ENCODE assay signal across 1 cellular context in the genomic region with DNA sequence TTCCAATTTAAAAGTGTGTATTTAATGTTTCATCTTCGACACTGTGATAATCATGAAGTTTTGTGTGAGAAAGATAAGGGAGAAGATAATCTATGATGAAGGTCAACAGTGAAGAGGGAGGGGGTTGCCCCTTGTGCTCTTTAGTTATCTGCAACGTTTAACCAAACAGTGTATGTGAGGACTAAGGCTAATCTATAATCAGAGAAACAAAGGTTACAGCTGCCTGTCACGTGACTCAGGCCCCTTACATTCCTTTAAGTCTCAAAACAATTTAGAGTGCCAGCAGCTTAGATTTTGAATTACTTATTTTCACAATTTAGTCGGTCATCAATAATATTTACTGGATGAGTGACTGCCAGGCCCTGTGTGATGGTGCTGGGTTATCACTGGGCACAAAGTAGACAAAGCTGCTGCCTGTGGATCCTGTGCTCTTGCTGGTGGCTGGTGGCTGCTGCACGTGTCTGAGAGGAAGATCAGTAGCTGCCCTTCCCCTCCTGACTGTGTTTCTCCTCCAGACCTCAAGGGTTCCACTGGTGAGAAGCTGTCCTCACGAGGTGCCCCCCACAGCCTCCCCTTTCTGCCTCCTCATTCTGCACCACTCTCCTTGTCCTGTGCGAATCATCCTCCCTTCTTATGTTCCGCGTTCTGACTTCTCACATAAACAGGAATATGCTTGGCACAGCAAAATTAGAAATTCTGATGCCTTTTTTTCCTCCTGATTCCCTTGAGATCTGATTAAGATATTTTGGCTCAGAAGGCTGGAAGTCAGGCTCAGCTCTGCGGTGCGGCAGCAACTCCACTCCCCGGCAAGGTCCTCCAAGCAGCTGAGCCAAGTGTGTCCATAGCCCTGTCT.
TF ChIP-seq lines count a peak whose summit lies in the region.

No MANE protein-coding gene starts in this region.

TF ChIP-seq in HepG2, 621 proteins besides CTCF, POLR2A, EP300 and RAD21 (continued from another document and continues in another):
- TF ChIP-seq, protein P1, sequence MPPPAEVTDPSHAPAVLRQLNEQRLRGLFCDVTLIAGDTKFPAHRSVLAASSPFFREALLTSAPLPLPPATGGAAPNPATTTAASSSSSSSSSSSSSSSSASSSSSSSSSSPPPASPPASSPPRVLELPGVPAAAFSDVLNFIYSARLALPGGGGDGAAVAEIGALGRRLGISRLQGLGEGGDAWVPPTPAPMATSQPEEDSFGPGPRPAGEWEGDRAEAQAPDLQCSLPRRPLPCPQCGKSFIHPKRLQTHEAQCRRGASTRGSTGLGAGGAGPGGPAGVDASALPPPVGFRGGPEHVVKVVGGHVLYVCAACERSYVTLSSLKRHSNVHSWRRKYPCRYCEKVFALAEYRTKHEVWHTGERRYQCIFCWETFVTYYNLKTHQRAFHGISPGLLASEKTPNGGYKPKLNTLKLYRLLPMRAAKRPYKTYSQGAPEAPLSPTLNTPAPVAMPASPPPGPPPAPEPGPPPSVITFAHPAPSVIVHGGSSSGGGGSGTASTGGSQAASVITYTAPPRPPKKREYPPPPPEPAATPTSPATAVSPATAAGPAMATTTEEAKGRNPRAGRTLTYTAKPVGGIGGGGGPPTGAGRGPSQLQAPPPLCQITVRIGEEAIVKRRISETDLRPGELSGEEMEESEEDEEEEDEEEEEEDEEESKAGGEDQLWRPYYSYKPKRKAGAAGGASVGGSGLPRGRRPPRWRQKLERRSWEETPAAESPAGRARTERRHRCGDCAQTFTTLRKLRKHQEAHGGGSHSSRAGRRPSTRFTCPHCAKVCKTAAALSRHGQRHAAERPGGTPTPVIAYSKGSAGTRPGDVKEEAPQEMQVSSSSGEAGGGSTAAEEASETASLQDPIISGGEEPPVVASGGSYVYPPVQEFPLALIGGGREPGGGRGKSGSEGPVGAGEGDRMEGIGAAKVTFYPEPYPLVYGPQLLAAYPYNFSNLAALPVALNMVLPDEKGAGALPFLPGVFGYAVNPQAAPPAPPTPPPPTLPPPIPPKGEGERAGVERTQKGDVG (CRISPR knock-in tag; IDR thresholded peaks at IDR 0.05; ENCODE audit: borderline replicate concordance), result peak; percentile 76; the same call in 1 of the 2 replicates
- TF ChIP-seq KDM4B (CRISPR knock-in tag; IDR thresholded peaks at IDR 0.05), result no peak
- TF ChIP-seq U2AF1 (optimal IDR thresholded peaks at IDR 0.05; ENCODE audit: low read depth, low read length), result no peak
- TF ChIP-seq, protein P2, sequence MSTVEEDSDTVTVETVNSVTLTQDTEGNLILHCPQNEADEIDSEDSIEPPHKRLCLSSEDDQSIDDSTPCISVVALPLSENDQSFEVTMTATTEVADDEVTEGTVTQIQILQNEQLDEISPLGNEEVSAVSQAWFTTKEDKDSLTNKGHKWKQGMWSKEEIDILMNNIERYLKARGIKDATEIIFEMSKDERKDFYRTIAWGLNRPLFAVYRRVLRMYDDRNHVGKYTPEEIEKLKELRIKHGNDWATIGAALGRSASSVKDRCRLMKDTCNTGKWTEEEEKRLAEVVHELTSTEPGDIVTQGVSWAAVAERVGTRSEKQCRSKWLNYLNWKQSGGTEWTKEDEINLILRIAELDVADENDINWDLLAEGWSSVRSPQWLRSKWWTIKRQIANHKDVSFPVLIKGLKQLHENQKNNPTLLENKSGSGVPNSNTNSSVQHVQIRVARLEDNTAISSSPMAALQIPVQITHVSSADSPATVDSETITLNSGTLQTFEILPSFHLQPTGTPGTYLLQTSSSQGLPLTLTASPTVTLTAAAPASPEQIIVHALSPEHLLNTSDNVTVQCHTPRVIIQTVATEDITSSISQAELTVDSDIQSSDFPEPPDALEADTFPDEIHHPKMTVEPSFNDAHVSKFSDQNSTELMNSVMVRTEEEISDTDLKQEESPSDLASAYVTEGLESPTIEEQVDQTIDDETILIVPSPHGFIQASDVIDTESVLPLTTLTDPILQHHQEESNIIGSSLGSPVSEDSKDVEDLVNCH (CRISPR knock-in tag; IDR thresholded peaks at IDR 0.05), result no peak
- no peak for TF ChIP-seq TAF15 (IDR thresholded peaks at IDR 0.05; ENCODE audit: low read depth, low read length, poor library complexity, severe bottlenecking)
- TF ChIP-seq, protein P3, sequence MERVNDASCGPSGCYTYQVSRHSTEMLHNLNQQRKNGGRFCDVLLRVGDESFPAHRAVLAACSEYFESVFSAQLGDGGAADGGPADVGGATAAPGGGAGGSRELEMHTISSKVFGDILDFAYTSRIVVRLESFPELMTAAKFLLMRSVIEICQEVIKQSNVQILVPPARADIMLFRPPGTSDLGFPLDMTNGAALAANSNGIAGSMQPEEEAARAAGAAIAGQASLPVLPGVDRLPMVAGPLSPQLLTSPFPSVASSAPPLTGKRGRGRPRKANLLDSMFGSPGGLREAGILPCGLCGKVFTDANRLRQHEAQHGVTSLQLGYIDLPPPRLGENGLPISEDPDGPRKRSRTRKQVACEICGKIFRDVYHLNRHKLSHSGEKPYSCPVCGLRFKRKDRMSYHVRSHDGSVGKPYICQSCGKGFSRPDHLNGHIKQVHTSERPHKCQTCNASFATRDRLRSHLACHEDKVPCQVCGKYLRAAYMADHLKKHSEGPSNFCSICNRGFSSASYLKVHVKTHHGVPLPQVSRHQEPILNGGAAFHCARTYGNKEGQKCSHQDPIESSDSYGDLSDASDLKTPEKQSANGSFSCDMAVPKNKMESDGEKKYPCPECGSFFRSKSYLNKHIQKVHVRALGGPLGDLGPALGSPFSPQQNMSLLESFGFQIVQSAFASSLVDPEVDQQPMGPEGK (CRISPR knock-in tag; IDR thresholded peaks at IDR 0.05), result peak; percentile 82
- TF ChIP-seq, protein P4, sequence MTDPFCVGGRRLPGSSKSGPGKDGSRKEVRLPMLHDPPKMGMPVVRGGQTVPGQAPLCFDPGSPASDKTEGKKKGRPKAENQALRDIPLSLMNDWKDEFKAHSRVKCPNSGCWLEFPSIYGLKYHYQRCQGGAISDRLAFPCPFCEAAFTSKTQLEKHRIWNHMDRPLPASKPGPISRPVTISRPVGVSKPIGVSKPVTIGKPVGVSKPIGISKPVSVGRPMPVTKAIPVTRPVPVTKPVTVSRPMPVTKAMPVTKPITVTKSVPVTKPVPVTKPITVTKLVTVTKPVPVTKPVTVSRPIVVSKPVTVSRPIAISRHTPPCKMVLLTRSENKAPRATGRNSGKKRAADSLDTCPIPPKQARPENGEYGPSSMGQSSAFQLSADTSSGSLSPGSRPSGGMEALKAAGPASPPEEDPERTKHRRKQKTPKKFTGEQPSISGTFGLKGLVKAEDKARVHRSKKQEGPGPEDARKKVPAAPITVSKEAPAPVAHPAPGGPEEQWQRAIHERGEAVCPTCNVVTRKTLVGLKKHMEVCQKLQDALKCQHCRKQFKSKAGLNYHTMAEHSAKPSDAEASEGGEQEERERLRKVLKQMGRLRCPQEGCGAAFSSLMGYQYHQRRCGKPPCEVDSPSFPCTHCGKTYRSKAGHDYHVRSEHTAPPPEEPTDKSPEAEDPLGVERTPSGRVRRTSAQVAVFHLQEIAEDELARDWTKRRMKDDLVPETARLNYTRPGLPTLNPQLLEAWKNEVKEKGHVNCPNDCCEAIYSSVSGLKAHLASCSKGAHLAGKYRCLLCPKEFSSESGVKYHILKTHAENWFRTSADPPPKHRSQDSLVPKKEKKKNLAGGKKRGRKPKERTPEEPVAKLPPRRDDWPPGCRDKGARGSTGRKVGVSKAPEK (CRISPR knock-in tag; IDR thresholded peaks at IDR 0.05; ENCODE audit: borderline replicate concordance), result 0 out of 2 replicates have a peak, but pooled peaks have one; percentile 18
- TF ChIP-seq MTA1 (CRISPR knock-in tag; IDR thresholded peaks at IDR 0.05; ENCODE audit: borderline replicate concordance), result peak; percentile 34; the same call in 1 of the 2 replicates
- no peak for TF ChIP-seq KDM5A (IDR thresholded peaks at IDR 0.05; ENCODE audit: borderline replicate concordance, low read length)
- TF ChIP-seq CBX1 (IDR thresholded peaks at IDR 0.05; ENCODE audit: low read depth), result no peak
- TF ChIP-seq NFIB (CRISPR knock-in tag; IDR thresholded peaks at IDR 0.05; ENCODE audit: borderline replicate concordance), result no peak
- no peak for TF ChIP-seq KAT7 (CRISPR knock-in tag; IDR thresholded peaks at IDR 0.05; ENCODE audit: borderline replicate concordance)
- peak; percentile 67; the same call in 1 of the 2 replicates for TF ChIP-seq KDM6A (CRISPR knock-in tag; IDR thresholded peaks at IDR 0.05; ENCODE audit: low read depth)
- no peak for TF ChIP-seq KMT2A (CRISPR knock-in tag; IDR thresholded peaks at IDR 0.05)
- TF ChIP-seq, protein P5, sequence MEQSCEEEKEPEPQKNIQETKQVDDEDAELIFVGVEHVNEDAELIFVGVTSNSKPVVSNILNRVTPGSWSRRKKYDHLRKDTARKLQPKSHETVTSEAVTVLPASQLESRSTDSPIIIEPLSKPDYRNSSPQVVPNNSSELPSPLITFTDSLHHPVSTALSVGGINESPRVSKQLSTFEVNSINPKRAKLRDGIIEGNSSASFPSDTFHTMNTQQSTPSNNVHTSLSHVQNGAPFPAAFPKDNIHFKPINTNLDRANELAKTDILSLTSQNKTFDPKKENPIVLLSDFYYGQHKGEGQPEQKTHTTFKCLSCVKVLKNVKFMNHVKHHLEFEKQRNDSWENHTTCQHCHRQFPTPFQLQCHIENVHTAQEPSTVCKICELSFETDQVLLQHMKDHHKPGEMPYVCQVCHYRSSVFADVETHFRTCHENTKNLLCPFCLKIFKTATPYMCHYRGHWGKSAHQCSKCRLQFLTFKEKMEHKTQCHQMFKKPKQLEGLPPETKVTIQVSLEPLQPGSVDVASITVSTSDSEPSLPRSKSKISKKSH (CRISPR knock-in tag; IDR thresholded peaks at IDR 0.05; ENCODE audit: borderline replicate concordance), result no peak
- TF ChIP-seq SCMH1 (CRISPR knock-in tag; IDR thresholded peaks at IDR 0.05; ENCODE audit: borderline replicate concordance), result no peak
- TF ChIP-seq FOXK1 (CRISPR knock-in tag; IDR thresholded peaks at IDR 0.05; ENCODE audit: borderline replicate concordance, low read depth), result 0 out of 2 replicates have a peak, but pooled peaks have one; percentile 41
- TF ChIP-seq RFX3 (CRISPR knock-in tag; IDR thresholded peaks at IDR 0.05), result no peak
- no peak for TF ChIP-seq JDP2 (CRISPR knock-in tag; IDR thresholded peaks at IDR 0.05; ENCODE audit: borderline replicate concordance)
- no peak for TF ChIP-seq ZBTB1 (CRISPR knock-in tag; IDR thresholded peaks at IDR 0.05; ENCODE audit: borderline replicate concordance)
- peak; percentile 91 for TF ChIP-seq RAD51 (IDR thresholded peaks at IDR 0.05; ENCODE audit: borderline replicate concordance)
- TF ChIP-seq ARNT (IDR thresholded peaks at IDR 0.05), result no peak
- no peak for TF ChIP-seq ZNF878 (CRISPR knock-in tag; IDR thresholded peaks at IDR 0.05)
- TF ChIP-seq NAIF1 (CRISPR knock-in tag; IDR thresholded peaks at IDR 0.05; ENCODE audit: borderline replicate concordance), result no peak
- TF ChIP-seq FOXP1 (IDR thresholded peaks at IDR 0.05), result no peak
- peak; percentile 71 for TF ChIP-seq FOXP1 (CRISPR knock-in tag; IDR thresholded peaks at IDR 0.05)
- TF ChIP-seq, protein P6, sequence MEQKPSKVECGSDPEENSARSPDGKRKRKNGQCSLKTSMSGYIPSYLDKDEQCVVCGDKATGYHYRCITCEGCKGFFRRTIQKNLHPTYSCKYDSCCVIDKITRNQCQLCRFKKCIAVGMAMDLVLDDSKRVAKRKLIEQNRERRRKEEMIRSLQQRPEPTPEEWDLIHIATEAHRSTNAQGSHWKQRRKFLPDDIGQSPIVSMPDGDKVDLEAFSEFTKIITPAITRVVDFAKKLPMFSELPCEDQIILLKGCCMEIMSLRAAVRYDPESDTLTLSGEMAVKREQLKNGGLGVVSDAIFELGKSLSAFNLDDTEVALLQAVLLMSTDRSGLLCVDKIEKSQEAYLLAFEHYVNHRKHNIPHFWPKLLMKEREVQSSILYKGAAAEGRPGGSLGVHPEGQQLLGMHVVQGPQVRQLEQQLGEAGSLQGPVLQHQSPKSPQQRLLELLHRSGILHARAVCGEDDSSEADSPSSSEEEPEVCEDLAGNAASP (CRISPR knock-in tag; IDR thresholded peaks at IDR 0.05; ENCODE audit: borderline replicate concordance), result peak; percentile 37; the same call in 1 of the 2 replicates
- no peak; the same call in 1 of the 2 replicates for TF ChIP-seq MYC (CRISPR knock-in tag; IDR thresholded peaks at IDR 0.05; ENCODE audit: borderline replicate concordance)
- TF ChIP-seq, protein P7, sequence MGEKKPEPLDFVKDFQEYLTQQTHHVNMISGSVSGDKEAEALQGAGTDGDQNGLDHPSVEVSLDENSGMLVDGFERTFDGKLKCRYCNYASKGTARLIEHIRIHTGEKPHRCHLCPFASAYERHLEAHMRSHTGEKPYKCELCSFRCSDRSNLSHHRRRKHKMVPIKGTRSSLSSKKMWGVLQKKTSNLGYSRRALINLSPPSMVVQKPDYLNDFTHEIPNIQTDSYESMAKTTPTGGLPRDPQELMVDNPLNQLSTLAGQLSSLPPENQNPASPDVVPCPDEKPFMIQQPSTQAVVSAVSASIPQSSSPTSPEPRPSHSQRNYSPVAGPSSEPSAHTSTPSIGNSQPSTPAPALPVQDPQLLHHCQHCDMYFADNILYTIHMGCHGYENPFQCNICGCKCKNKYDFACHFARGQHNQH (CRISPR knock-in tag; IDR thresholded peaks at IDR 0.05), result no peak
- TF ChIP-seq, protein P8, sequence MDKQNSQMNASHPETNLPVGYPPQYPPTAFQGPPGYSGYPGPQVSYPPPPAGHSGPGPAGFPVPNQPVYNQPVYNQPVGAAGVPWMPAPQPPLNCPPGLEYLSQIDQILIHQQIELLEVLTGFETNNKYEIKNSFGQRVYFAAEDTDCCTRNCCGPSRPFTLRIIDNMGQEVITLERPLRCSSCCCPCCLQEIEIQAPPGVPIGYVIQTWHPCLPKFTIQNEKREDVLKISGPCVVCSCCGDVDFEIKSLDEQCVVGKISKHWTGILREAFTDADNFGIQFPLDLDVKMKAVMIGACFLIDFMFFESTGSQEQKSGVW (CRISPR knock-in tag; IDR thresholded peaks at IDR 0.05; ENCODE audit: borderline replicate concordance), result no peak
- TF ChIP-seq FOXO1 (CRISPR knock-in tag; IDR thresholded peaks at IDR 0.05), result peak; percentile 53; the same call in 1 of the 2 replicates
- TF ChIP-seq ZNF598 (CRISPR knock-in tag; IDR thresholded peaks at IDR 0.05; ENCODE audit: borderline replicate concordance), result no peak
- TF ChIP-seq, protein P9, sequence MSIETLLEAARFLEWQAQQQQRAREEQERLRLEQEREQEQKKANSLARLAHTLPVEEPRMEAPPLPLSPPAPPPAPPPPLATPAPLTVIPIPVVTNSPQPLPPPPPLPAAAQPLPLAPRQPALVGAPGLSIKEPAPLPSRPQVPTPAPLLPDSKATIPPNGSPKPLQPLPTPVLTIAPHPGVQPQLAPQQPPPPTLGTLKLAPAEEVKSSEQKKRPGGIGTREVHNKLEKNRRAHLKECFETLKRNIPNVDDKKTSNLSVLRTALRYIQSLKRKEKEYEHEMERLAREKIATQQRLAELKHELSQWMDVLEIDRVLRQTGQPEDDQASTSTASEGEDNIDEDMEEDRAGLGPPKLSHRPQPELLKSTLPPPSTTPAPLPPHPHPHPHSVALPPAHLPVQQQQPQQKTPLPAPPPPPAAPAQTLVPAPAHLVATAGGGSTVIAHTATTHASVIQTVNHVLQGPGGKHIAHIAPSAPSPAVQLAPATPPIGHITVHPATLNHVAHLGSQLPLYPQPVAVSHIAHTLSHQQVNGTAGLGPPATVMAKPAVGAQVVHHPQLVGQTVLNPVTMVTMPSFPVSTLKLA (IDR thresholded peaks at IDR 0.05), result no peak
- TF ChIP-seq, protein P10, sequence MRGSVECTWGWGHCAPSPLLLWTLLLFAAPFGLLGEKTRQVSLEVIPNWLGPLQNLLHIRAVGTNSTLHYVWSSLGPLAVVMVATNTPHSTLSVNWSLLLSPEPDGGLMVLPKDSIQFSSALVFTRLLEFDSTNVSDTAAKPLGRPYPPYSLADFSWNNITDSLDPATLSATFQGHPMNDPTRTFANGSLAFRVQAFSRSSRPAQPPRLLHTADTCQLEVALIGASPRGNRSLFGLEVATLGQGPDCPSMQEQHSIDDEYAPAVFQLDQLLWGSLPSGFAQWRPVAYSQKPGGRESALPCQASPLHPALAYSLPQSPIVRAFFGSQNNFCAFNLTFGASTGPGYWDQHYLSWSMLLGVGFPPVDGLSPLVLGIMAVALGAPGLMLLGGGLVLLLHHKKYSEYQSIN (CRISPR knock-in tag; IDR thresholded peaks at IDR 0.05; ENCODE audit: borderline replicate concordance), result no peak
- TF ChIP-seq ZNF720 (CRISPR knock-in tag; IDR thresholded peaks at IDR 0.05), result no peak
